Comparison of ENCODE assay signal across 10 cellular contexts in genomic region chr19:16073988-16074387, GRCh38. TPM values are rescaled to one million over a fixed set of nuclear protein-coding genes. Genes with fewer than 3 reads are reported as not detected.
A peak's percentile ranks its signal among the peaks of the same experiment; 100 is the strongest.
DNase-seq lines count a peak whose midpoint lies in the region; ATAC-seq and TF ChIP-seq lines count a peak whose summit lies in the region.
"Had no signal": no experiment of that assay in that cellular context is flagged by ENCODE, and none has a peak within 500 bp of the region (broad histone marks: within the 10 kb centered on the region; RNA-seq: fewer than 3 reads in every experiment).

No MANE protein-coding gene starts in this region.

- no peaks in the 10 kb centered on the region for H3K9me3 Mint-ChIP-seq in activated naive CD4-positive, alpha-beta T cell treated with anti-CD3 and anti-CD28 coated beads, Interleukin-2, amount 50 U/mL, for 24 hours
- H3K9me3 Mint-ChIP-seq in activated CD8-positive, alpha-beta T cell treated with anti-CD3 and anti-CD28 coated beads for 36 hours, result no peaks in the 10 kb centered on the region
- no peaks in the 10 kb centered on the region for H3K9me3 Mint-ChIP-seq in type B pancreatic cell

- TF ChIP-seq CTCF in activated CD8-positive, alpha-beta T cell treated with anti-CD3 and anti-CD28 coated beads for 36 hours (IDR thresholded peaks at IDR 0.05), result no peak
- TF ChIP-seq CTCF in type B pancreatic cell (conservative IDR thresholded peaks at IDR 0.05), result no peak

- POLR2A ChIA-PET in activated CD8-positive, alpha-beta T cell treated with anti-CD3 and anti-CD28 coated beads for 36 hours (lab: Charles Lee), result interaction anchor here (1.2 to 9.0 kb wide), 3 partner anchors 11 to 37 kb away, joined by 3 to 53 read pairs (median 5); partner anchors contain the start of gene RAB8A

- no peaks in the 10 kb centered on the region for H3K27me3 Mint-ChIP-seq in activated naive CD4-positive, alpha-beta T cell treated with anti-CD3 and anti-CD28 coated beads, Interleukin-2, amount 50 U/mL, for 24 hours
- no peaks in the 10 kb centered on the region for H3K27me3 Mint-ChIP-seq in activated CD8-positive, alpha-beta T cell treated with anti-CD3 and anti-CD28 coated beads for 36 hours
- H3K27me3 Mint-ChIP-seq in type B pancreatic cell, result no peaks in the 10 kb centered on the region

- CTCF ChIA-PET in activated CD8-positive, alpha-beta T cell treated with anti-CD3 and anti-CD28 coated beads for 36 hours (lab: Charles Lee), result interaction anchor here (0.8 to 10.6 kb wide), 6 partner anchors 10 to 38 kb away, joined by 3 to 90 read pairs (median 6); partner anchors contain the start of gene RAB8A

- peak overlapping the region; percentile 61 for H3K4me3 Mint-ChIP-seq in activated naive CD4-positive, alpha-beta T cell treated with anti-CD3 and anti-CD28 coated beads, Interleukin-2, amount 50 U/mL, for 24 hours
- H3K4me3 Mint-ChIP-seq in activated CD8-positive, alpha-beta T cell treated with anti-CD3 and anti-CD28 coated beads for 36 hours, result no peak overlapping the region
- peak overlapping the region; percentile 67 for H3K4me3 Mint-ChIP-seq in type B pancreatic cell

- ATAC-seq in activated CD8-positive, alpha-beta T cell treated with anti-CD3 and anti-CD28 coated beads for 36 hours, result no peak
- ATAC-seq in left colon (no peak), GM21447 (IDR thresholded peaks at IDR 0.05; ENCODE audit: unreplicated experiment) (no peak)

- DNase-seq in activated naive CD4-positive, alpha-beta T cell treated with Interleukin-2 at 50 U/mL for 16 hours, result no peak
- no peak for DNase-seq in activated CD8-positive, alpha-beta T cell treated with anti-CD3 and anti-CD28 coated beads for 36 hours
- DNase-seq in left colon (peak; percentile 9 to 28), type B pancreatic cell (ENCODE audit: extremely low spot score, unreplicated experiment) (no peak), NCI-H345 (lab: John Stamatoyannopoulos, UW) (no peak), COLO829 (ENCODE audit: low spot score) (no peak)
- DNase-seq: Caco-2, SJCRH30 had no signal

- H3K4me1 Mint-ChIP-seq in activated naive CD4-positive, alpha-beta T cell treated with anti-CD3 and anti-CD28 coated beads, Interleukin-2, amount 50 U/mL, for 24 hours, result peaks cover 56% of the 10 kb centered on the region
- peaks cover 44% of the 10 kb centered on the region for H3K4me1 Mint-ChIP-seq in activated CD8-positive, alpha-beta T cell treated with anti-CD3 and anti-CD28 coated beads for 36 hours (ENCODE audit: low read depth)
- peaks cover 36% of the 10 kb centered on the region for H3K4me1 Mint-ChIP-seq in type B pancreatic cell (ENCODE audit: unreplicated experiment)

- intact Hi-C loops in activated CD8-positive, alpha-beta T cell treated with anti-CD3 and anti-CD28 coated beads for 36 hours (cut with micrococcal nuclease), result loop anchor here (10.0 kb wide), 1 partner anchor 261 kb away; no protein-coding TSS in a partner anchor
- intact Hi-C loops in left colon (cut with DNase I, micrococcal nuclease), result no loop called here

- H3K27ac Mint-ChIP-seq in activated naive CD4-positive, alpha-beta T cell treated with anti-CD3 and anti-CD28 coated beads, Interleukin-2, amount 50 U/mL, for 24 hours, result peak overlapping the region; percentile 78
- peak overlapping the region; percentile 86 for H3K27ac Mint-ChIP-seq in activated CD8-positive, alpha-beta T cell treated with anti-CD3 and anti-CD28 coated beads for 36 hours
- peak overlapping the region; percentile 96 for H3K27ac Mint-ChIP-seq in type B pancreatic cell

- no peaks in the 10 kb centered on the region for H3K36me3 Mint-ChIP-seq in activated naive CD4-positive, alpha-beta T cell treated with anti-CD3 and anti-CD28 coated beads, Interleukin-2, amount 50 U/mL, for 24 hours
- peaks cover 14% of the 10 kb centered on the region for H3K36me3 Mint-ChIP-seq in activated CD8-positive, alpha-beta T cell treated with anti-CD3 and anti-CD28 coated beads for 36 hours (ENCODE audit: low read depth)
- peaks cover 9% of the 10 kb centered on the region for H3K36me3 Mint-ChIP-seq in type B pancreatic cell

RNA-seq across cellular contexts. Expression of gene TPM4, which starts 2.3 kb away (rescaled TPM):
- total RNA-seq in activated CD8-positive, alpha-beta T cell treated with anti-CD3 and anti-CD28 coated beads for 36 hours, result 100 to 1,000 TPM; 230 to 232 TPM
- total RNA-seq in left colon (100 to 1,000 TPM; 280 to 300 TPM), type B pancreatic cell (ENCODE audit: low replicate concordance) (425 and 472 TPM in 2 replicates)

RNA-seq across cellular contexts. Expression of gene RAB8A, which starts 37.7 kb away (rescaled TPM):
- total RNA-seq in activated CD8-positive, alpha-beta T cell treated with anti-CD3 and anti-CD28 coated beads for 36 hours, result 100 to 1,000 TPM; 123 to 128 TPM
- 100 to 1,000 TPM; 143 to 172 TPM for total RNA-seq in left colon
- total RNA-seq in type B pancreatic cell (ENCODE audit: low replicate concordance), result 86.9 and 98.7 TPM in 2 replicates

Comparison
In these comparisons a context has a peak if more than half of its experiments do, and no peak if none do; other contexts are left out.
1. DNase-seq: peak in left colon (2 of 2); none in activated naive CD4-positive, alpha-beta T cell treated with Interleukin-2 at 50 U/mL for 16 hours (single experiment), activated CD8-positive, alpha-beta T cell treated with anti-CD3 and anti-CD28 coated beads for 36 hours (single experiment), type B pancreatic cell (single experiment), NCI-H345 (single experiment) and COLO829 (single experiment).
2. Peak in every context shown above with its lines, with median percentiles within 50 percentile points of each other: H3K27ac Mint-ChIP-seq.